14 cellular contexts compared by ENCODE assay signal in the genomic region with DNA sequence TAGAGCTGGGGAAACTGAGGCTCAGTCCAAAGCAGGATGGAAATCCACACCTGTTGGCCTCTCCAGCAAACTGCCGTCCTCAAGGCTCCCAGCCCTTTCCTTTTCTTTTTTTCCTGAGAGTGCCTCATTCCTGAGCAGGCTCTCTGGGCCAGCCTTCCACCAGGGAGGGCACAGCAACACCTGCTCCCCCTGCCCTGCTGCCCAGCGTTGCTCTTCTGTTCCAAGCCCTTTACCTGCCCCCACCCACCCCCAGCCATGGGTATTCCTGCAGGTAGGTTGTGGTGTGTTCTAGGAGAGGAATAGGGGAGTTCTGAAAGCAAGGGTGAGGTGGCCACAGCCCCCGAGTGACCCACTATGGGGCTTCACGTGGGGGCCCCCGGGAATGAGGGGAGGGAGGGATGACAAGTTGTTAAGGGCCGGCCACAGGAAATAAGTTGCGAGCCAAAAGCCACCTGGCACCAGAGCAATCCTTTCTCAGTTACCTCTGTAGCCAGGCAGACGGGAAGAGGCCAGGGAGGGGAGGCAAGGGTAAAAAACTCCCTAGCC. TPM values are rescaled to one million over a fixed set of nuclear protein-coding genes. Genes with fewer than 3 reads are reported as not detected.
DNase-seq lines count a peak whose midpoint lies in the region; ATAC-seq and TF ChIP-seq lines count a peak whose summit lies in the region.
"Had no signal": no experiment of that assay in that cellular context is flagged by ENCODE, and none has a peak within 500 bp of the region (broad histone marks: within the 10 kb centered on the region; RNA-seq: fewer than 3 reads in every experiment).

No MANE protein-coding gene starts in this region.

- peaks cover 100% of the 10 kb centered on the region for H3K4me1 ChIP-seq in CD4-positive, CD25-positive, alpha-beta regulatory T cell (ENCODE audit: control insufficient read depth, insufficient read depth, low read length, poor library complexity, severe bottlenecking)
- peaks cover 71% of the 10 kb centered on the region for H3K4me1 ChIP-seq in OCI-LY7 (ENCODE audit: insufficient read depth, low read length, poor library complexity, severe bottlenecking)
- peaks cover 33 to 95% (median 58%) of the 10 kb centered on the region in 3 donors for H3K4me1 ChIP-seq in esophagus squamous epithelium
- peaks cover 100% of the 10 kb centered on the region in 2 experiments for H3K4me1 ChIP-seq in neutrophil (ENCODE audit: control insufficient read depth in 1 of 2, insufficient read depth in 1 of 2, low read depth in 1 of 2, low read length in 1 of 2)
- H3K4me1 ChIP-seq in trophoblast cell (ENCODE audit: control insufficient read depth in 1 of 2, insufficient read depth in 2 of 2, low read length in 2 of 2), result peaks cover 0 to 3% of the 10 kb centered on the region in 2 experiments

- ATAC-seq in CD4-positive, CD25-positive, alpha-beta regulatory T cell (ENCODE audit: low read depth in 2 of 2), result no peak
- no peak for ATAC-seq in GM19395 (IDR thresholded peaks at IDR 0.05; ENCODE audit: unreplicated experiment)

- intact Hi-C loops in OCI-LY7 (cut with micrococcal nuclease; ENCODE audit: unreplicated experiment) (no loop called here), esophagus squamous epithelium (cut with DNase I) (no loop called here)

- no peak overlapping the region for H2BK12ac ChIP-seq in trophoblast cell (ENCODE audit: low read length)

- H3K9ac ChIP-seq in trophoblast cell (ENCODE audit: low read length), result no peak overlapping the region

- H3K14ac ChIP-seq in trophoblast cell (ENCODE audit: low read length), result no peak overlapping the region

- no peak for TF ChIP-seq POLR2A in esophagus squamous epithelium (IDR thresholded peaks at IDR 0.05)

- no peak overlapping the region for H2BK120ac ChIP-seq in trophoblast cell (ENCODE audit: insufficient read depth, low read length, poor library complexity)

- no peak overlapping the region for H4K8ac ChIP-seq in trophoblast cell (ENCODE audit: low read depth, low read length)

- H3K9me3 Mint-ChIP-seq in CD4-positive, CD25-positive, alpha-beta regulatory T cell, result no peaks in the 10 kb centered on the region

- H3K79me1 ChIP-seq in trophoblast cell (ENCODE audit: low read length), result peaks cover 2% of the 10 kb centered on the region

- H3K4me2 ChIP-seq in OCI-LY7 (ENCODE audit: low read length), result peak overlapping the region; percentile 50
- no peak overlapping the region for H3K4me2 ChIP-seq in trophoblast cell (ENCODE audit: low read length)

- no peak overlapping the region for H4K12ac ChIP-seq in trophoblast cell (ENCODE audit: low read depth, low read length)

- H3K9me2 ChIP-seq in OCI-LY7 (ENCODE audit: insufficient read depth, low read length), result no peaks in the 10 kb centered on the region

- no peak overlapping the region for H3K4me3 ChIP-seq in CD4-positive, CD25-positive, alpha-beta regulatory T cell (ENCODE audit: low read depth, low read length)
- H3K4me3 ChIP-seq in OCI-LY7 (ENCODE audit: low read depth, low read length, poor library complexity, severe bottlenecking), result no peak overlapping the region
- no peak overlapping the region for H3K4me3 ChIP-seq in esophagus squamous epithelium
- peak overlapping the region; percentile 54 to 64 for H3K4me3 ChIP-seq in neutrophil (ENCODE audit: low read depth in 1 of 2, low read length in 1 of 2)
- no peak overlapping the region for H3K4me3 ChIP-seq in trophoblast cell (ENCODE audit: low read depth, low read length)
- H3K4me3 ChIP-seq: ovary had no signal

- peak overlapping the region; percentile 83 for H3K27ac ChIP-seq in CD4-positive, CD25-positive, alpha-beta regulatory T cell (ENCODE audit: insufficient read depth, low read length, poor library complexity, severe bottlenecking)
- H3K27ac ChIP-seq in OCI-LY7 (ENCODE audit: low read depth, low read length, poor library complexity, severe bottlenecking) (no peak overlapping the region), esophagus squamous epithelium (peak overlapping the region; percentile 28 to 86 (median 62)), neutrophil (peak overlapping the region; percentile 99), trophoblast cell (ENCODE audit: low read depth, low read length) (no peak overlapping the region)
- H3K27ac ChIP-seq: ovary had no signal

- H3K36me3 Mint-ChIP-seq in CD4-positive, CD25-positive, alpha-beta regulatory T cell, result peaks cover 39% of the 10 kb centered on the region

- no peaks in the 10 kb centered on the region for H3K79me2 ChIP-seq in OCI-LY7 (ENCODE audit: insufficient read depth, low read depth, low read length)
- H3K79me2 ChIP-seq in trophoblast cell (ENCODE audit: control insufficient read depth, insufficient read depth, low read length, poor library complexity), result no peaks in the 10 kb centered on the region

- H2AK5ac ChIP-seq in trophoblast cell (ENCODE audit: low read length), result no peak overlapping the region

- H3K27me3 Mint-ChIP-seq in CD4-positive, CD25-positive, alpha-beta regulatory T cell, result no peaks in the 10 kb centered on the region

- no peak overlapping the region for H3K18ac ChIP-seq in trophoblast cell (ENCODE audit: low read length)

- 53 to 88% methylated on average over 4 to 8 of the region's 8 CpGs for WGBS in esophagus squamous epithelium, 2 donors
- no CpG with 5 or more reads among the region's 8 CpGs for WGBS in trophoblast cell (ENCODE audit: extremely low coverage, insufficient coverage, insufficient read length)

- TF ChIP-seq CTCF in OCI-LY7 (conservative IDR thresholded peaks at IDR 0.05; ENCODE audit: low read length) (no peak), esophagus squamous epithelium (IDR thresholded peaks at IDR 0.05) (no peak), neutrophil (IDR thresholded peaks at IDR 0.05) (no peak)

- H2AFZ ChIP-seq in OCI-LY7 (ENCODE audit: low read length) (no peak overlapping the region), trophoblast cell (ENCODE audit: insufficient read depth, low read length, poor library complexity) (no peak overlapping the region)

- H3K9me3 ChIP-seq in CD4-positive, CD25-positive, alpha-beta regulatory T cell (ENCODE audit: control insufficient read depth in 2 of 2, low read length in 2 of 2), result no peaks in the 10 kb centered on the region
- H3K9me3 ChIP-seq in OCI-LY7 (ENCODE audit: low read length), result no peaks in the 10 kb centered on the region
- no peaks in the 10 kb centered on the region for H3K9me3 ChIP-seq in esophagus squamous epithelium
- H3K9me3 ChIP-seq in neutrophil, result no peaks in the 10 kb centered on the region
- H3K9me3 ChIP-seq in trophoblast cell (ENCODE audit: insufficient read depth, low read depth, low read length), result peaks cover 2% of the 10 kb centered on the region
- H3K9me3 ChIP-seq: ovary had no signal

- H3K4me3 Mint-ChIP-seq in CD4-positive, CD25-positive, alpha-beta regulatory T cell, result peak overlapping the region in 2 of 4 donors; percentile 32 to 79

- no peak overlapping the region for H4K91ac ChIP-seq in trophoblast cell (ENCODE audit: low read depth, low read length)

- POLR2A ChIA-PET in OCI-LY7 (lab: Charles Lee), result no interaction called here

- no peak overlapping the region for H3K23ac ChIP-seq in trophoblast cell (ENCODE audit: low read length)

- no peaks in the 10 kb centered on the region for H4K20me1 ChIP-seq in OCI-LY7 (ENCODE audit: insufficient read depth, low read length)

- peaks cover 48% of the 10 kb centered on the region for H3K36me3 ChIP-seq in CD4-positive, CD25-positive, alpha-beta regulatory T cell (ENCODE audit: control insufficient read depth, insufficient read depth, low read length)
- H3K36me3 ChIP-seq in OCI-LY7 (ENCODE audit: insufficient read depth, low read length), result no peaks in the 10 kb centered on the region
- peaks cover 14 to 79% (median 36%) of the 10 kb centered on the region in 3 donors for H3K36me3 ChIP-seq in esophagus squamous epithelium
- peaks cover 97% of the 10 kb centered on the region for H3K36me3 ChIP-seq in neutrophil
- H3K36me3 ChIP-seq in trophoblast cell (ENCODE audit: control insufficient read depth in 1 of 2, insufficient read depth in 2 of 2, low read length in 2 of 2), result no peaks in the 10 kb centered on the region
- H3K36me3 ChIP-seq: ovary had no signal

- H3K4me1 Mint-ChIP-seq in CD4-positive, CD25-positive, alpha-beta regulatory T cell, result peaks cover 7 to 96% (median 62%) of the 10 kb centered on the region in 4 donors

- no peak overlapping the region for H2BK5ac ChIP-seq in trophoblast cell (ENCODE audit: low read depth, low read length, poor library complexity)

- no peak for DNase-seq in CD4-positive, CD25-positive, alpha-beta regulatory T cell
- no peak for DNase-seq in OCI-LY7 (ENCODE audit: low spot score)
- DNase-seq in esophagus squamous epithelium (lab: John Stamatoyannopoulos, UW), result no peak
- DNase-seq in central memory CD4-positive, alpha-beta T cell, result no peak
- no peak for DNase-seq in glomerular visceral epithelial cell (ENCODE audit: extremely low spot score)
- DNase-seq in trophoblast cell, result no peak
- DNase-seq: COR-L47; effector CD4-positive, alpha-beta T cell; NCI-H2171 treated with DMSO at 0.1 percent for 48 hours; stimulated activated CD4-positive, alpha-beta T cell treated with anti-CD3 and anti-CD28 coated beads, Interleukin-2, amount 100 ng/mL, for 24 hours; stimulated activated naive CD4-positive, alpha-beta T cell treated with Interleukin-2 at 50 U/mL for 16 hours had no signal

- no peak overlapping the region for H3K4ac ChIP-seq in trophoblast cell (ENCODE audit: low read depth, low read length)

- no TSS peak for BruUV-seq in OCI-LY7 (replicated peaks; lab: Mats Ljungman, UMichigan)

- peak overlapping the region; percentile 92 to 98 (median 95) for H3K27ac Mint-ChIP-seq in CD4-positive, CD25-positive, alpha-beta regulatory T cell

- CTCF ChIA-PET in OCI-LY7 (lab: Charles Lee; ENCODE audit: unreplicated experiment), result no interaction called here

- H3K27me3 ChIP-seq in CD4-positive, CD25-positive, alpha-beta regulatory T cell (ENCODE audit: control insufficient read depth, insufficient read depth, low read length), result no peaks in the 10 kb centered on the region
- H3K27me3 ChIP-seq in esophagus squamous epithelium, result no peaks in the 10 kb centered on the region
- H3K27me3 ChIP-seq in neutrophil, result no peaks in the 10 kb centered on the region
- H3K27me3 ChIP-seq in trophoblast cell (ENCODE audit: insufficient read depth, low read length), result no peaks in the 10 kb centered on the region
- H3K27me3 ChIP-seq: ovary had no signal

RNA-seq across cellular contexts. Expression of gene VSIR, which starts 19.3 kb away (rescaled TPM):
- total RNA-seq in CD4-positive, CD25-positive, alpha-beta regulatory T cell, result 167 TPM
- 100 to 1,000 TPM; 226 to 339 (median 294) TPM for polyA plus RNA-seq in CD4-positive, CD25-positive, alpha-beta regulatory T cell
- 2.1 and 2.2 TPM in 2 replicates for total RNA-seq in OCI-LY7 (2014; rRNA removed; shearing (Covaris generic))
- total RNA-seq in OCI-LY7 (2022) (4.9 and 9.0 TPM in 2 replicates), esophagus squamous epithelium (10 to 100 TPM; 34.1 to 51.7 (median 44.8) TPM)
- 38.2 and 43.6 TPM in 2 replicates for polyA plus RNA-seq in trophoblast cell (2013)

RNA-seq across cellular contexts. Expression of gene C10orf105, which starts 34.5 kb away (rescaled TPM):
- 0.52 TPM for total RNA-seq in CD4-positive, CD25-positive, alpha-beta regulatory T cell
- polyA plus RNA-seq in CD4-positive, CD25-positive, alpha-beta regulatory T cell, result under 1 TPM in 2 of 4 donors, not detected in 2; 0.05 to 0.20 TPM
- 0.09 TPM in 1 of 2 replicates, not detected in the other for total RNA-seq in OCI-LY7 (2014; rRNA removed; shearing (Covaris generic))
- total RNA-seq in OCI-LY7 (2022), result 0.09 and 0.15 TPM in 2 replicates
- total RNA-seq in esophagus squamous epithelium, result under 1 TPM in 2 of 4 donors, not detected in 2; under 0.01 to 0.15 TPM
- 0.01 and 0.03 TPM in 2 replicates for polyA plus RNA-seq in trophoblast cell (2013)

Comparison
In these comparisons a context has a peak if more than half of its experiments do, and no peak if none do; other contexts are left out.
1. H3K27ac ChIP-seq: peak in CD4-positive, CD25-positive, alpha-beta regulatory T cell (single experiment), esophagus squamous epithelium (4 of 4) and neutrophil (single experiment); none in OCI-LY7 (single experiment) and trophoblast cell (single experiment).
2. H3K4me3 ChIP-seq: peak in neutrophil (2 of 2); none in CD4-positive, CD25-positive, alpha-beta regulatory T cell (single experiment), OCI-LY7 (single experiment), esophagus squamous epithelium (0 of 4) and trophoblast cell (single experiment).